In the genomic region with DNA sequence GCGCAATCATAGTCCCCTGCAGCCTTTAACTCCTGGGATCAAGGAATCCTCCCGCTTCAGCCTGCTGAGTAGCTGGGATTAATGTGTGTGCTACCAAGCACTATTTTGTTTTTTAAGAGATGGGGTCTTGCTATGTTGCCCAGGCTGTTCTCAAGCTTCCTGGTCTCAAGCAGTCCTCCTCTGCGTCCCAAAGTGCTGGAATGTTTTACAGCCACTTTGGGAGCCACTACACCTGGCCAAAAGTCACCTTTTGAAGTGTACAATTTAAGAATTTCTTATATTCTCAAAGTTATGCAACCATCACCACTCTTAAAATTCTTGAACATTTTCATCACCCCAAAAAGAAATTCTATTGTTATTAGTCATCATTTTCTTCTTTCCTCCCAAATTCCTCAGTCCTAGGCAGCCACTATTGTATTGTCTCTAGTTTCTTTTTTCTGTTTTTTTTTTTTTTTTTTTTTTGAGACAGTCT, we compare ENCODE assay signal across 2 cellular contexts.
A peak's percentile ranks its signal among the peaks of the same experiment; 100 is the strongest.
TF ChIP-seq lines count a peak whose summit lies in the region.

No MANE protein-coding gene starts in this region.

TF ChIP-seq in K562, 482 proteins besides CTCF, POLR2A, EP300 and RAD21:
- TF ChIP-seq ZNF316 (IDR thresholded peaks at IDR 0.05) (0 out of 2 replicates have a peak, but pooled peaks have one; percentile 2), PTBP1 (IDR thresholded peaks at IDR 0.05; ENCODE audit: low read depth, low read length) (no peak), ZNF121 (CRISPR knock-in tag; conservative IDR thresholded peaks at IDR 0.05) (peak; percentile 64)

TF ChIP-seq in GM23338, 12 proteins besides CTCF, POLR2A, EP300 and RAD21:
- TF ChIP-seq, protein P1, sequence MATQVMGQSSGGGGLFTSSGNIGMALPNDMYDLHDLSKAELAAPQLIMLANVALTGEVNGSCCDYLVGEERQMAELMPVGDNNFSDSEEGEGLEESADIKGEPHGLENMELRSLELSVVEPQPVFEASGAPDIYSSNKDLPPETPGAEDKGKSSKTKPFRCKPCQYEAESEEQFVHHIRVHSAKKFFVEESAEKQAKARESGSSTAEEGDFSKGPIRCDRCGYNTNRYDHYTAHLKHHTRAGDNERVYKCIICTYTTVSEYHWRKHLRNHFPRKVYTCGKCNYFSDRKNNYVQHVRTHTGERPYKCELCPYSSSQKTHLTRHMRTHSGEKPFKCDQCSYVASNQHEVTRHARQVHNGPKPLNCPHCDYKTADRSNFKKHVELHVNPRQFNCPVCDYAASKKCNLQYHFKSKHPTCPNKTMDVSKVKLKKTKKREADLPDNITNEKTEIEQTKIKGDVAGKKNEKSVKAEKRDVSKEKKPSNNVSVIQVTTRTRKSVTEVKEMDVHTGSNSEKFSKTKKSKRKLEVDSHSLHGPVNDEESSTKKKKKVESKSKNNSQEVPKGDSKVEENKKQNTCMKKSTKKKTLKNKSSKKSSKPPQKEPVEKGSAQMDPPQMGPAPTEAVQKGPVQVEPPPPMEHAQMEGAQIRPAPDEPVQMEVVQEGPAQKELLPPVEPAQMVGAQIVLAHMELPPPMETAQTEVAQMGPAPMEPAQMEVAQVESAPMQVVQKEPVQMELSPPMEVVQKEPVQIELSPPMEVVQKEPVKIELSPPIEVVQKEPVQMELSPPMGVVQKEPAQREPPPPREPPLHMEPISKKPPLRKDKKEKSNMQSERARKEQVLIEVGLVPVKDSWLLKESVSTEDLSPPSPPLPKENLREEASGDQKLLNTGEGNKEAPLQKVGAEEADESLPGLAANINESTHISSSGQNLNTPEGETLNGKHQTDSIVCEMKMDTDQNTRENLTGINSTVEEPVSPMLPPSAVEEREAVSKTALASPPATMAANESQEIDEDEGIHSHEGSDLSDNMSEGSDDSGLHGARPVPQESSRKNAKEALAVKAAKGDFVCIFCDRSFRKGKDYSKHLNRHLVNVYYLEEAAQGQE (IDR thresholded peaks at IDR 0.05; ENCODE audit: unreplicated experiment) = no peak
- TF ChIP-seq EZH2phosphoT487 (IDR thresholded peaks at IDR 0.05; ENCODE audit: unreplicated experiment) (no peak), STAT1 (IDR thresholded peaks at IDR 0.05; ENCODE audit: unreplicated experiment) (no peak), ZNF114 (CRISPR knock-in tag; IDR thresholded peaks at IDR 0.05) (no peak), JUNB (IDR thresholded peaks at IDR 0.05; ENCODE audit: unreplicated experiment) (no peak), NANOG (IDR thresholded peaks at IDR 0.05; ENCODE audit: borderline replicate concordance) (no peak), ZNF331 (CRISPR knock-in tag; IDR thresholded peaks at IDR 0.05; ENCODE audit: low read depth) (no peak), CREB1 (CRISPR knock-in tag; IDR thresholded peaks at IDR 0.05; ENCODE audit: low read depth) (no peak), POLR2AphosphoS5 (IDR thresholded peaks at IDR 0.05; ENCODE audit: low read depth) (no peak), EZH2 (IDR thresholded peaks at IDR 0.05; ENCODE audit: low read depth, unreplicated experiment) (no peak), ETS1 (IDR thresholded peaks at IDR 0.05) (no peak)
- TF ChIP-seq, protein P2, sequence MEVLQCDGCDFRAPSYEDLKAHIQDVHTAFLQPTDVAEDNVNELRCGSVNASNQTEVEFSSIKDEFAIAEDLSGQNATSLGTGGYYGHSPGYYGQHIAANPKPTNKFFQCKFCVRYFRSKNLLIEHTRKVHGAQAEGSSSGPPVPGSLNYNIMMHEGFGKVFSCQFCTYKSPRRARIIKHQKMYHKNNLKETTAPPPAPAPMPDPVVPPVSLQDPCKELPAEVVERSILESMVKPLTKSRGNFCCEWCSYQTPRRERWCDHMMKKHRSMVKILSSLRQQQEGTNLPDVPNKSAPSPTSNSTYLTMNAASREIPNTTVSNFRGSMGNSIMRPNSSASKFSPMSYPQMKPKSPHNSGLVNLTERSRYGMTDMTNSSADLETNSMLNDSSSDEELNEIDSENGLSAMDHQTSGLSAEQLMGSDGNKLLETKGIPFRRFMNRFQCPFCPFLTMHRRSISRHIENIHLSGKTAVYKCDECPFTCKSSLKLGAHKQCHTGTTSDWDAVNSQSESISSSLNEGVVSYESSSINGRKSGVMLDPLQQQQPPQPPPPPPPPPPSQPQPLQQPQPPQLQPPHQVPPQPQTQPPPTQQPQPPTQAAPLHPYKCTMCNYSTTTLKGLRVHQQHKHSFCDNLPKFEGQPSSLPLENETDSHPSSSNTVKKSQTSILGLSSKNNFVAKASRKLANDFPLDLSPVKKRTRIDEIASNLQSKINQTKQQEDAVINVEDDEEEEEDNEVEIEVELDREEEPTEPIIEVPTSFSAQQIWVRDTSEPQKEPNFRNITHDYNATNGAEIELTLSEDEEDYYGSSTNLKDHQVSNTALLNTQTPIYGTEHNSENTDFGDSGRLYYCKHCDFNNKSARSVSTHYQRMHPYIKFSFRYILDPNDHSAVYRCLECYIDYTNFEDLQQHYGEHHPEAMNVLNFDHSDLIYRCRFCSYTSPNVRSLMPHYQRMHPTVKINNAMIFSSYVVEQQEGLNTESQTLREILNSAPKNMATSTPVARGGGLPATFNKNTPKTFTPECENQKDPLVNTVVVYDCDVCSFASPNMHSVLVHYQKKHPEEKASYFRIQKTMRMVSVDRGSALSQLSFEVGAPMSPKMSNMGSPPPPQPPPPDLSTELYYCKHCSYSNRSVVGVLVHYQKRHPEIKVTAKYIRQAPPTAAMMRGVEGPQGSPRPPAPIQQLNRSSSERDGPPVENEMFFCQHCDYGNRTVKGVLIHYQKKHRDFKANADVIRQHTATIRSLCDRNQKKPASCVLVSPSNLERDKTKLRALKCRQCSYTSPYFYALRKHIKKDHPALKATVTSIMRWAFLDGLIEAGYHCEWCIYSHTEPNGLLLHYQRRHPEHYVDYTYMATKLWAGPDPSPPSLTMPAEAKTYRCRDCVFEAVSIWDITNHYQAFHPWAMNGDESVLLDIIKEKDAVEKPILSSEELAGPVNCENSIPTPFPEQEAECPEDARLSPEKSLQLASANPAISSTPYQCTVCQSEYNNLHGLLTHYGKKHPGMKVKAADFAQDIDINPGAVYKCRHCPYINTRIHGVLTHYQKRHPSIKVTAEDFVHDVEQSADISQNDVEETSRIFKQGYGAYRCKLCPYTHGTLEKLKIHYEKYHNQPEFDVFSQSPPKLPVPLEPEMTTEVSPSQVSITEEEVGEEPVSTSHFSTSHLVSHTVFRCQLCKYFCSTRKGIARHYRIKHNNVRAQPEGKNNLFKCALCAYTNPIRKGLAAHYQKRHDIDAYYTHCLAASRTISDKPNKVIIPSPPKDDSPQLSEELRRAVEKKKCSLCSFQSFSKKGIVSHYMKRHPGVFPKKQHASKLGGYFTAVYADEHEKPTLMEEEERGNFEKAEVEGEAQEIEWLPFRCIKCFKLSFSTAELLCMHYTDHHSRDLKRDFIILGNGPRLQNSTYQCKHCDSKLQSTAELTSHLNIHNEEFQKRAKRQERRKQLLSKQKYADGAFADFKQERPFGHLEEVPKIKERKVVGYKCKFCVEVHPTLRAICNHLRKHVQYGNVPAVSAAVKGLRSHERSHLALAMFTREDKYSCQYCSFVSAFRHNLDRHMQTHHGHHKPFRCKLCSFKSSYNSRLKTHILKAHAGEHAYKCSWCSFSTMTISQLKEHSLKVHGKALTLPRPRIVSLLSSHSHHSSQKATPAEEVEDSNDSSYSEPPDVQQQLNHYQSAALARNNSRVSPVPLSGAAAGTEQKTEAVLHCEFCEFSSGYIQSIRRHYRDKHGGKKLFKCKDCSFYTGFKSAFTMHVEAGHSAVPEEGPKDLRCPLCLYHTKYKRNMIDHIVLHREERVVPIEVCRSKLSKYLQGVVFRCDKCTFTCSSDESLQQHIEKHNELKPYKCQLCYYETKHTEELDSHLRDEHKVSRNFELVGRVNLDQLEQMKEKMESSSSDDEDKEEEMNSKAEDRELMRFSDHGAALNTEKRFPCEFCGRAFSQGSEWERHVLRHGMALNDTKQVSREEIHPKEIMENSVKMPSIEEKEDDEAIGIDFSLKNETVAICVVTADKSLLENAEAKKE (CRISPR knock-in tag; IDR thresholded peaks at IDR 0.05) = no peak
